8 cellular contexts compared by ENCODE assay signal in the genomic region with DNA sequence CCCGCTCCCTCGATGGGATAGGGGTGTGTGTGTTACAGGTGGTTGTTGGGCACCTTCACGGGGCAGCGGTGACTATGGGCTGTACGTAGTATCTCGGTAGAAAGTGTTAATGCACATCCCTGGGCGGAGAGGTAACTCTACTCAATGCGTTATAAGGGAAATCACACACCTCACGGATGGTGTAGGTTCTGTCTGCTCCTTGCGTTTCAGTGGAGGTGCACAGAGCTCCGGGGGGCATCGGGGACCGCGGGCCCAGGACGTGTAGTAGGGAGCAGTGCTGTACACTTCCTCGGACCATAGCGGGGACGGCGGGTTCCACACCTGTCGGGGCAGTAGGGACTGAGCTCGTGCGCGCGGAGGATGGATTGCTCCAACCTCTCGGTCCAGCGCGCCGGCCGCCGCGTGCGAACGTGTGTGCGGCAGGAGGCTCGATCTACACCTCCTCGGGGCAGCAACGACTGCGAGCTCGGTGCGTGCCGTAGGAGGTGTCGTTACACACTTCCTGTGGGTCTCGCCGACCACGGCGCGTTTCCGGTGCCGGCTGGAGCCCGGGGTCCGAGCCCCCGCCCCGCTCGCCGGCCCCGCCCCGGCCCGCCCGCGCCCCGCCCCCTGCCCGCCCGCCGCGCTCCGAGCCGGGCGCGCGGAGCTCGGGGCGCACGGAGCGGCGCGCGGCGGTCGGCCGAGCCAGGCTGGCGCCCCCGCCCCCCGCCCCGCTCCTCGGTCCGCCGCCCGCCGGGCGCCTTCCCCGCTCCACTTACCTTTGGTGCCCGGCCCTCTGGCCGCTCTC. TPM values are rescaled to one million over a fixed set of nuclear protein-coding genes. Genes with fewer than 3 reads are reported as not detected.
DNase-seq lines count a peak whose midpoint lies in the region; ATAC-seq and TF ChIP-seq lines count a peak whose summit lies in the region.

A gene with protein sequence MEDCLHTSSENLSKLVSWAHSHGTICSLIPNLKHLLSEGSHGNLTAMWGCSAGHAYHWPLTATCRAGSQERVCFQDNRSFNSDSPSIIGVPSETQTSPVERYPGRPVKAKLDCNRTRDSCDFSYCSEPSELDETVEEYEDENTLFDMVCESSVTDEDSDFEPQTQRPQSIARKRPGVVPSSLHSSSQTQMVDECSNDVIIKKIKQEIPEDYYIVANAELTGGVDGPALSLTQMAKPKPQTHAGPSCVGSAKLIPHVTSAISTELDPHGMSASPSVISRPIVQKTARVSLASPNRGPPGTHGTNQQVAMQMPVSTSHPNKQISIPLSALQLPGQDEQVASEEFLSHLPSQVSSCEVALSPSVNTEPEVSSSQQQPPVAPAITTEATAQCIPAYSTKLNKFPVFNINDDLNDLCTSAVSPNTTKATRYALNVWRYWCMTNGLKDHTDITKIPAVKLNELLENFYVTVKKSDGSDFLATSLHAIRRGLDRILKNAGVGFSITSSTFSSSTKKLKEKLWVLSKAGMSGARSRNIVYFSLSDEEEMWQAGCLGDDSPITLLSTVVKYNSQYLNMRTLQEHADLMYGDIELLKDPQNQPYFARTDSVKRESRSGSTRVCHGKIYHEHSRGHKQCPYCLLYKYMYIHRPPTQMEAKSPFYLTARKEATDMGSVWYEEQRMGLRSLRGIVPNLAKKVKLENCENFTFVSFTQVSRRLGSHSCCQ (plus strand): TSS at position 607 of the 787 bp plus-strand sequence. CDS start 87,254 bp downstream, outside the sequence.

- no peaks in the 10 kb centered on the region for H3K36me3 ChIP-seq in endocrine pancreas (ENCODE audit: control insufficient read depth, insufficient read depth, low read length)
- H3K36me3 ChIP-seq in mesodermal cell (ENCODE audit: control insufficient read depth, insufficient read depth, low read length), result no peaks in the 10 kb centered on the region

- H3K36me3 Mint-ChIP-seq in CD4-positive, alpha-beta T cell (ENCODE audit: low read depth), result peaks cover 13% of the 10 kb centered on the region

- peaks cover 45% of the 10 kb centered on the region for H3K4me1 Mint-ChIP-seq in CD4-positive, alpha-beta T cell (ENCODE audit: low read depth)

- no peak for TF ChIP-seq CTCF in CD4-positive, alpha-beta T cell (IDR thresholded peaks at IDR 0.05)

- no peaks in the 10 kb centered on the region for H3K9me3 ChIP-seq in CD4-positive, alpha-beta T cell (ENCODE audit: control insufficient read depth, low read length)
- no peaks in the 10 kb centered on the region for H3K9me3 ChIP-seq in endocrine pancreas (ENCODE audit: control insufficient read depth, low read length)
- H3K9me3 ChIP-seq in mesodermal cell (ENCODE audit: control insufficient read depth, low read length), result no peaks in the 10 kb centered on the region

- peak within 1 kb of the TSS; percentile 81 for H3K9ac ChIP-seq in endocrine pancreas (ENCODE audit: control insufficient read depth, insufficient read depth, low read length)

- ATAC-seq in CD4-positive, alpha-beta T cell (ENCODE audit: poor library complexity), result peak; percentile 72
- ATAC-seq in GM19351 (IDR thresholded peaks at IDR 0.05; ENCODE audit: unreplicated experiment) (peak; percentile 93), HG03520 (IDR thresholded peaks at IDR 0.05; ENCODE audit: unreplicated experiment) (peak; percentile 84)

- H3K4me3 Mint-ChIP-seq in CD4-positive, alpha-beta T cell, result peak within 1 kb of the TSS; percentile 97

- no peaks in the 10 kb centered on the region for H3K9me3 Mint-ChIP-seq in CD4-positive, alpha-beta T cell

- peak; percentile 54 to 79 (median 73) for DNase-seq in CD4-positive, alpha-beta T cell
- DNase-seq in NCI-H748 treated with DMSO at 0.1 percent for 48 hours (lab: John Stamatoyannopoulos, UW), result peak; percentile 53
- DNase-seq in activated CD8-positive, alpha-beta memory T cell treated with anti-CD3 and anti-CD28 coated beads for 24 hours, result peak; percentile 92
- peak; percentile 69 to 70 for DNase-seq in stimulated activated CD8-positive, alpha-beta memory T cell treated with anti-CD3 and anti-CD28 coated beads, Interleukin-15, amount 100 ng/mL, for 4 hours (ENCODE audit: low read depth in 2 of 2)

- H3K27me3 Mint-ChIP-seq in CD4-positive, alpha-beta T cell, result no peaks in the 10 kb centered on the region

- intact Hi-C loops in CD4-positive, alpha-beta T cell (cut with DNase I, micrococcal nuclease), result loop anchor here (1.0 to 10.0 kb wide), 8 partner anchors 106 to 1002 kb away; a partner anchor contains a TSS

- H3K4me3 ChIP-seq in endocrine pancreas (ENCODE audit: control insufficient read depth, insufficient read depth, low read length), result peak within 1 kb of the TSS; percentile 91
- peak within 1 kb of the TSS; percentile 72 for H3K4me3 ChIP-seq in mesodermal cell (ENCODE audit: extremely low read depth, insufficient read depth, low read length, poor library complexity, severe bottlenecking)

- 1 to 3% methylated on average over 24 to 43 of the region's 93 CpGs for WGBS in mesodermal cell (ENCODE audit: insufficient coverage in 2 of 2), 2 experiments

- CTCF ChIA-PET in CD4-positive, alpha-beta T cell (lab: Charles Lee), result interaction anchor here (0.8 kb wide), 1 partner anchor 231 kb away, joined by 3 read pairs; a partner anchor contains a TSS

- POLR2A ChIA-PET in CD4-positive, alpha-beta T cell (lab: Charles Lee), result interaction anchor here (0.6 to 2.8 kb wide), 16 partner anchors 10 to 961 kb away, joined by 3 to 18 read pairs (median 4); a partner anchor contains a TSS

- H3K27me3 ChIP-seq in CD4-positive, alpha-beta T cell (ENCODE audit: control insufficient read depth, insufficient read depth, low read length), result no peaks in the 10 kb centered on the region
- no peaks in the 10 kb centered on the region for H3K27me3 ChIP-seq in endocrine pancreas (ENCODE audit: control insufficient read depth, insufficient read depth, low read length)

- H3K27ac ChIP-seq in CD4-positive, alpha-beta T cell (ENCODE audit: low read depth, low read length), result peak within 1 kb of the TSS; percentile 62
- H3K27ac ChIP-seq in mesodermal cell (ENCODE audit: low read depth, low read length, severe bottlenecking), result peak within 1 kb of the TSS; percentile 80

- peak within 1 kb of the TSS; percentile 86 for H3K27ac Mint-ChIP-seq in CD4-positive, alpha-beta T cell

- H3K4me1 ChIP-seq in endocrine pancreas (ENCODE audit: control insufficient read depth, insufficient read depth, low read length) (peaks cover 24% of the 10 kb centered on the region), mesodermal cell (ENCODE audit: control insufficient read depth, insufficient read depth, low read length, poor library complexity, severe bottlenecking) (peaks cover 17% of the 10 kb centered on the region)

RNA-seq across cellular contexts. Expression of the gene that starts here (rescaled TPM):
- 1 to 10 TPM; 5.6 to 6.8 TPM for total RNA-seq in CD4-positive, alpha-beta T cell
- 17.8 TPM for polyA plus RNA-seq in mesodermal cell (2013, experiment 1 of 2)
- 15.1 TPM for polyA plus RNA-seq in mesodermal cell (2013, experiment 2 of 2)

Comparison
In these comparisons a context has a peak if more than half of its experiments do, and no peak if none do; other contexts are left out.
1. Peak in every context shown above with its lines: DNase-seq, ATAC-seq, H3K4me3 ChIP-seq and H3K27ac ChIP-seq.